In the genomic region with DNA sequence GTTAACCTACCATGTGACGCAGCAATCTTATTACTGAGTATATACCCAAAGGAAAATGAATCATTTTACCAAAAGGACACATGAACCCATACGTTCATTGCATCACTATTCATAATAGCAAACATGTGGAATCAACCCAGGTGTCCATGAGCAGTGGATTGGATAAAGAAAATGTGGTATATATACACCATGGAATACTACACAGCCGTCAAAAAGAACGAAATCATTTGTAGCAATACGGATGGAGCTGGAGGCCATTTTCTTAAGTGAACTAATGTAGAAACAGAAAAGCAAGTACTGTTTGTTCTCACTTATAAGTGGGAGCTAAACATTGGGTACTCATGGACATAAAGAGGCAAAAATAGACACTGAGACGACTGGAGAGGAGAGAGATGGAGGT, we compare ENCODE assay signal across 25 cellular contexts.
"Had no signal": no experiment of that assay in that cellular context is flagged by ENCODE, and none has a peak within 500 bp of the region (broad histone marks: within the 10 kb centered on the region; RNA-seq: fewer than 3 reads in every experiment).

No MANE protein-coding gene starts in this region.

- H3K9ac ChIP-seq: neural progenitor cell had no signal

- H3K4me3 ChIP-seq: coronary artery, gastrocnemius medialis, heart left ventricle, hepatocyte, left lung, neural progenitor cell, psoas muscle, skin epidermis, spleen, testis, tibial artery had no signal

- H3K27ac Mint-ChIP-seq: naive thymus-derived CD4-positive, alpha-beta T cell; nephron; neural progenitor cell; stimulated activated memory B cell treated with anti-CD40 and anti-IgM and Interleukin-4, amounts not matched to agents 10 μg/mL and 1 μg/mL and 100 μg/mL, for 72 hours; type B pancreatic cell had no signal

- ATAC-seq: gastrocnemius medialis; heart left ventricle; left lung; naive thymus-derived CD4-positive, alpha-beta T cell; psoas muscle; right cardiac atrium; stimulated activated memory B cell treated with anti-CD40 and anti-IgM and Interleukin-4, amounts not matched to agents 10 μg/mL and 1 μg/mL and 100 μg/mL, for 72 hours; stimulated activated naive CD8-positive, alpha-beta T cell treated with anti-CD3 and anti-CD28 coated beads, Interleukin-15, Interleukin-2, amounts not matched to agents 100 U/mL and 50 U/mL, for 24 hours had no signal

- H2AFZ ChIP-seq: hepatocyte, neural progenitor cell had no signal

- H3K4me2 ChIP-seq: hepatocyte, neural progenitor cell had no signal

- H3K27me3 Mint-ChIP-seq: stimulated activated memory B cell treated with anti-CD40 and anti-IgM and Interleukin-4, amounts not matched to agents 10 μg/mL and 1 μg/mL and 100 μg/mL, for 72 hours; type B pancreatic cell had no signal

- H3K36me3 Mint-ChIP-seq: naive thymus-derived CD4-positive, alpha-beta T cell; stimulated activated memory B cell treated with anti-CD40 and anti-IgM and Interleukin-4, amounts not matched to agents 10 μg/mL and 1 μg/mL and 100 μg/mL, for 72 hours had no signal

- DNase-seq: dermis blood vessel endothelial cell; effector memory CD4-positive, alpha-beta T cell; foreskin fibroblast; gastrocnemius medialis; heart left ventricle; kidney; left lung; mesenchymal stem cell; naive thymus-derived CD4-positive, alpha-beta T cell; psoas muscle; right cardiac atrium; spleen; stimulated activated CD4-positive, alpha-beta T cell treated with anti-CD3 and anti-CD28 coated beads, Interleukin-4, amount 100 ng/mL, for 4 hours; stimulated activated naive CD8-positive, alpha-beta T cell treated with anti-CD3 and anti-CD28 coated beads, Interleukin-15, Interleukin-2, amounts not matched to agents 100 U/mL and 50 U/mL, for 24 hours; substantia nigra; testis; tibial artery had no signal

- H3K4me1 Mint-ChIP-seq: naive thymus-derived CD4-positive, alpha-beta T cell; nephron; neural progenitor cell; stimulated activated memory B cell treated with anti-CD40 and anti-IgM and Interleukin-4, amounts not matched to agents 10 μg/mL and 1 μg/mL and 100 μg/mL, for 72 hours had no signal

- H3K4me1 ChIP-seq: gastrocnemius medialis, left lung, spleen had no signal

- H3K36me3 ChIP-seq: left lung, neural progenitor cell, spleen, tibial artery had no signal

- H3K27me3 ChIP-seq: gastrocnemius medialis, heart left ventricle, hepatocyte, left lung, neural progenitor cell, spleen, testis, tibial artery had no signal

- H3K27ac ChIP-seq: coronary artery, gastrocnemius medialis, heart left ventricle, hepatocyte, left lung, neural progenitor cell, psoas muscle, skin epidermis, spleen, testis, tibial artery had no signal

- H3K9me3 Mint-ChIP-seq: mesothelial cell of epicardium; nephron; neural progenitor cell; stimulated activated memory B cell treated with anti-CD40 and anti-IgM and Interleukin-4, amounts not matched to agents 10 μg/mL and 1 μg/mL and 100 μg/mL, for 72 hours had no signal

- H3K4me3 Mint-ChIP-seq: mesothelial cell of epicardium; naive thymus-derived CD4-positive, alpha-beta T cell; nephron; neural progenitor cell; stimulated activated memory B cell treated with anti-CD40 and anti-IgM and Interleukin-4, amounts not matched to agents 10 μg/mL and 1 μg/mL and 100 μg/mL, for 72 hours; type B pancreatic cell had no signal

- H3K9me3 ChIP-seq: gastrocnemius medialis, heart left ventricle, left lung, psoas muscle, spleen, testis, tibial artery had no signal
